In genomic region chr17:82434216-82434565, GRCh38 we compare ENCODE assay signal across 15 cellular contexts. TPM values are rescaled to one million over a fixed set of nuclear protein-coding genes. Genes with fewer than 3 reads are reported as not detected.
DNase-seq lines count a peak whose midpoint lies in the region; ATAC-seq and TF ChIP-seq lines count a peak whose summit lies in the region.
"Had no signal": no experiment of that assay in that cellular context is flagged by ENCODE, and none has a peak within 500 bp of the region (broad histone marks: within the 10 kb centered on the region; RNA-seq: fewer than 3 reads in every experiment).

No MANE protein-coding gene starts in this region.

- H3F3A ChIP-seq in PC-3 (ENCODE audit: low read length, unreplicated experiment): no peaks in the 10 kb centered on the region

- DNase-seq in D341Med (ENCODE audit: low spot score): peak; percentile 35
- DNase-seq in PC-3: no peak
- DNase-seq in hypothalamus (lab: John Stamatoyannopoulos, UW): no peak
- no peak for DNase-seq in occipital lobe (lab: John Stamatoyannopoulos, UW)
- no peak for DNase-seq in tibial artery
- no peak for DNase-seq in NCI-H2029 treated with DMSO at 0.1 percent for 48 hours (lab: John Stamatoyannopoulos, UW)
- DNase-seq: activated CD8-positive, alpha-beta memory T cell treated with anti-CD3 and anti-CD28 coated beads, Interleukin-2, amount 50 U/mL, for 4 hours; C1 segment of cervical spinal cord; dermis blood vessel endothelial cell; left lung; retina had no signal

- peaks cover 0 to 56% (median 17%) of the 10 kb centered on the region in 11 experiments; a peak in 17 of 22 replicates for H3K36me3 ChIP-seq in BLaER1 treated with 17β-estradiol and CSF1 and Interleukin-3, amounts not matched to agents 10 nM and 100 nM
- H3K36me3 ChIP-seq in PC-3 (ENCODE audit: low read depth, low read length) (no peaks in the 10 kb centered on the region), tibial artery (peaks cover 0 to 89% (median 15%) of the 10 kb centered on the region in 3 donors)

- ATAC-seq in PC-3: peak; percentile 33; the same call in 1 of the 2 replicates
- peak; percentile 27 for ATAC-seq in esophagus mucosa
- ATAC-seq: left lung had no signal

- H3K4me2 ChIP-seq in BLaER1 treated with 17β-estradiol and CSF1 and Interleukin-3, amounts not matched to agents 10 nM and 100 nM: peak overlapping the region; percentile 79 to 88 (median 84)
- no peak overlapping the region for H3K4me2 ChIP-seq in PC-3 (ENCODE audit: low read length)

- peak overlapping the region in 2 of 10 experiments; percentile 21 to 41; a peak in 1 of 20 replicates for H3K4me3 ChIP-seq in BLaER1 treated with 17β-estradiol and CSF1 and Interleukin-3, amounts not matched to agents 10 nM and 100 nM
- H3K4me3 ChIP-seq in PC-3 (ENCODE audit: low read length) (no peak overlapping the region), tibial artery (no peak overlapping the region)
- H3K4me3 ChIP-seq: left lung, SJSA1, upper lobe of left lung had no signal

- no peaks in the 10 kb centered on the region for H3K9me2 ChIP-seq in PC-3 (replicated peaks; ENCODE audit: low read length)

- peaks cover 0 to 20% (median 0%) of the 10 kb centered on the region in 11 experiments; a peak in 5 of 22 replicates for H4K20me1 ChIP-seq in BLaER1 treated with 17β-estradiol and CSF1 and Interleukin-3, amounts not matched to agents 10 nM and 100 nM
- no peaks in the 10 kb centered on the region for H4K20me1 ChIP-seq in PC-3 (ENCODE audit: low read length)

- TF ChIP-seq CTCF in PC-3 (conservative IDR thresholded peaks at IDR 0.05; ENCODE audit: low read depth, low read length) (no peak), tibial artery (IDR thresholded peaks at IDR 0.05) (no peak)

- peak overlapping the region in 5 of 11 experiments; percentile 9 to 44 (median 27); a peak in 5 of 22 replicates for H3K27ac ChIP-seq in BLaER1 treated with 17β-estradiol and CSF1 and Interleukin-3, amounts not matched to agents 10 nM and 100 nM
- H3K27ac ChIP-seq in PC-3 (ENCODE audit: low read length): no peak overlapping the region
- H3K27ac ChIP-seq in tibial artery: no peak overlapping the region
- H3K27ac ChIP-seq: left lung, SJSA1, upper lobe of left lung had no signal

- intact Hi-C loops in PC-3 (cut with micrococcal nuclease) (no loop called here), tibial artery (cut with DNase I; ENCODE audit: low total_unique reads) (no loop called here)

- no peaks in the 10 kb centered on the region for H3K79me2 ChIP-seq in PC-3 (ENCODE audit: low read length)

- no peaks in the 10 kb centered on the region for H3K9me3 ChIP-seq in BLaER1 treated with 17β-estradiol and CSF1 and Interleukin-3, amounts not matched to agents 10 nM and 100 nM (replicated peaks in 1 of 11)
- H3K9me3 ChIP-seq in PC-3 (ENCODE audit: low read length) (no peaks in the 10 kb centered on the region), tibial artery (no peaks in the 10 kb centered on the region)
- H3K9me3 ChIP-seq: left lung, SJSA1, upper lobe of left lung had no signal

- no peaks in the 10 kb centered on the region for H3K27me3 ChIP-seq in BLaER1 treated with 17β-estradiol and CSF1 and Interleukin-3, amounts not matched to agents 10 nM and 100 nM
- H3K27me3 ChIP-seq in PC-3 (ENCODE audit: low read length) (no peaks in the 10 kb centered on the region), tibial artery (no peaks in the 10 kb centered on the region)
- H3K27me3 ChIP-seq: left lung, SJSA1, upper lobe of left lung had no signal

- peak overlapping the region in 8 of 11 experiments; percentile 18 to 53 (median 38); a peak in 5 of 22 replicates for H3K9ac ChIP-seq in BLaER1 treated with 17β-estradiol and CSF1 and Interleukin-3, amounts not matched to agents 10 nM and 100 nM
- H3K9ac ChIP-seq in PC-3 (ENCODE audit: low read length): no peak overlapping the region

- CTCF ChIA-PET in PC-3 (lab: Charles Lee): no interaction called here

- H3K4me1 ChIP-seq in BLaER1 treated with 17β-estradiol and CSF1 and Interleukin-3, amounts not matched to agents 10 nM and 100 nM: peaks cover 40 to 85% (median 66%) of the 10 kb centered on the region in 10 experiments
- H3K4me1 ChIP-seq in PC-3 (ENCODE audit: insufficient read depth, low read length) (no peaks in the 10 kb centered on the region), tibial artery (peaks cover 0 to 4% (median 0%) of the 10 kb centered on the region in 4 donors)
- H3K4me1 ChIP-seq: left lung, upper lobe of left lung had no signal

- POLR2A ChIA-PET in PC-3 (lab: Charles Lee; ENCODE audit: unreplicated experiment): no interaction called here

- BruUV-seq in PC-3 (replicated peaks; lab: Mats Ljungman, UMichigan): no TSS peak

- no peak overlapping the region for H2AFZ ChIP-seq in PC-3 (ENCODE audit: low read length)

RNA-seq across cellular contexts. Expression of gene OGFOD3, which starts 15.8 kb away (rescaled TPM):
- 56.1 and 79.2 TPM in 2 replicates for total RNA-seq in PC-3 (2014; rRNA removed)
- 20.7 TPM for total RNA-seq in esophagus mucosa
- total RNA-seq in occipital lobe: 9.4 TPM

RNA-seq across cellular contexts. Expression of gene HEXD, which starts 16.0 kb away (rescaled TPM):
- total RNA-seq in PC-3 (2014; rRNA removed) (12.7 and 18.3 TPM in 2 replicates), esophagus mucosa (9.8 TPM), occipital lobe (20.6 TPM)

RNA-seq across cellular contexts. Expression of gene CYBC1, which starts 16.4 kb away (rescaled TPM):
- total RNA-seq in PC-3 (2014; rRNA removed) (63.6 and 77.2 TPM in 2 replicates), esophagus mucosa (43.5 TPM), occipital lobe (22.9 TPM)

RNA-seq across cellular contexts. Expression of gene NARF, which starts 24.4 kb away (rescaled TPM):
- total RNA-seq in PC-3 (2014; rRNA removed) (59.5 and 64.6 TPM in 2 replicates), esophagus mucosa (38.3 TPM), occipital lobe (38.1 TPM)
